15 cellular contexts compared by ENCODE assay signal in the genomic region with DNA sequence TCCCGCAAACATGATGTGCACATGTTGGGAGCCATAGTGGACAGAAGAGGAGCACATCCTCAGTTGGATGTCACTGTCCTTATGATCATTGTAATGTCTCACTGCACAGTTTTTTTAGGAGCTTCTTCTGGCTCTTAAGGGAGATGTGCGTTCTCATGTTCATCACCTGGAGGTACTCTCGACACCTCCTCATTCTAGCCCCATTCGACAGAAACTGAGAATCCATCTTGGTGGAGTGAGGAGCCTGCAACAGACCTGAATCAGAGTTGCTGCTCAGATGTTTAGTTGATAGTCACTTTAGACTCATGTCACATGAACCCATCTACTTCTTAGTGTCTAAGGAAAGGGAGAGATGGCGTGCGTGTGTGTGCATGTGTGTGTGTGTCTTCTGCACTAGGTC. TPM values are rescaled to one million over a fixed set of nuclear protein-coding genes. Genes with fewer than 3 reads are reported as not detected.
DNase-seq lines count a peak whose midpoint lies in the region; ATAC-seq, FAIRE-seq and TF ChIP-seq lines count a peak whose summit lies in the region.
"Had no signal": no experiment of that assay in that cellular context is flagged by ENCODE, and none has a peak within 500 bp of the region (broad histone marks: within the 10 kb centered on the region; RNA-seq: fewer than 3 reads in every experiment).

No MANE protein-coding gene starts in this region.

- no peaks in the 10 kb centered on the region for H3K36me3 ChIP-seq in HepG2 (replicated peaks in 1 of 2; ENCODE audit: control insufficient read depth in 1 of 2, insufficient read depth in 2 of 2, low read length in 2 of 2)
- H3K36me3 ChIP-seq in right lobe of liver: no peaks in the 10 kb centered on the region
- no peaks in the 10 kb centered on the region for H3K36me3 ChIP-seq in MM.1S (replicated peaks; ENCODE audit: insufficient read depth, low read length)
- H3K36me3 ChIP-seq in K562 (ENCODE audit: control insufficient read depth, insufficient read depth, low read length): no peaks in the 10 kb centered on the region
- H3K36me3 ChIP-seq: SJCRH30 had no signal

- H4K20me1 ChIP-seq in HepG2 (ENCODE audit: insufficient read depth, low read length): no peaks in the 10 kb centered on the region; the same call in 1 of the 2 replicates
- no peaks in the 10 kb centered on the region for H4K20me1 ChIP-seq in MM.1S (ENCODE audit: insufficient read depth, low read length)
- peaks cover 9% of the 10 kb centered on the region for H4K20me1 ChIP-seq in K562 (replicated peaks; ENCODE audit: control insufficient read depth, insufficient read depth, low read length)

- BruUV-seq in HepG2 (replicated peaks; lab: Mats Ljungman, UMichigan) (no TSS peak), K562 (replicated peaks; lab: Mats Ljungman, UMichigan) (no TSS peak)

- no peak for TF ChIP-seq RAD21 in HepG2 (CRISPR knock-in tag; IDR thresholded peaks at IDR 0.05)
- TF ChIP-seq RAD21 in K562 (CRISPR knock-in tag; conservative IDR thresholded peaks at IDR 0.05 in 1 of 2, IDR thresholded peaks at IDR 0.05 in 1 of 2): no peak

- CTCF ChIA-PET in HepG2 (lab: Yijun Ruan, JAX; ENCODE audit: low intra/inter-chr PET ratio, low total read pairs) (interaction anchor here (1.3 to 2.7 kb wide), 4 partner anchors 90 to 336 kb away, joined by 5 to 16 read pairs (median 11); no protein-coding TSS in a partner anchor), K562 (lab: Yijun Ruan, JAX; ENCODE audit: low intra/inter-chr PET ratio) (interaction anchor here (1.3 to 3.8 kb wide), 5 partner anchors 90 to 284 kb away, joined by 3 to 21 read pairs (median 4); no protein-coding TSS in a partner anchor), GM10248 (lab: Yijun Ruan, JAX) (interaction anchor here (0.9 to 5.6 kb wide), 27 partner anchors 8 to 497 kb away, joined by 3 to 59 read pairs (median 5); partner anchors contain the start of genes BLOC1S5 and EEF1E1)

- no peak for TF ChIP-seq CTCF in HepG2 (CRISPR knock-in tag; IDR thresholded peaks at IDR 0.05)
- no peak for TF ChIP-seq CTCF in right lobe of liver (IDR thresholded peaks at IDR 0.05)
- no peak for TF ChIP-seq CTCF in MM.1S (IDR thresholded peaks at IDR 0.05; ENCODE audit: low read length)
- TF ChIP-seq CTCF in K562 (IDR thresholded peaks at IDR 0.05 in 2 of 3, conservative IDR thresholded peaks at IDR 0.05 in 1 of 3; ENCODE audit: insufficient read depth in 2 of 3, low read depth in 1 of 3, low read length in 3 of 3): no peak
- TF ChIP-seq CTCF in GM10248 (IDR thresholded peaks at IDR 0.05; ENCODE audit: control extremely low read depth, extremely low read depth, low read depth, missing control alignments): no peak

- FAIRE-seq in HepG2 (lab: Jason Lieb, UNC) (no peak), K562 (lab: Jason Lieb, UNC) (peak; percentile 58)
- FAIRE-seq: A204.1, RCC 7860 had no signal

- H3F3A ChIP-seq in MM.1S (ENCODE audit: insufficient read depth, low read length): no peaks in the 10 kb centered on the region

- no peak overlapping the region for H3K9ac ChIP-seq in HepG2 (ENCODE audit: insufficient read depth, low read depth, low read length)
- H3K9ac ChIP-seq in MM.1S (ENCODE audit: low read length): no peak overlapping the region
- H3K9ac ChIP-seq in K562 (ENCODE audit: insufficient read depth in 1 of 2, low read depth in 2 of 2, low read length in 2 of 2): no peak overlapping the region

- in situ Hi-C loops in HepG2 (cut with HindIII; ENCODE audit: extremely low pct_ligation_motif_present, low pct_unique_long_range_greater_than_20kb) (loop anchor here (10.0 kb wide), 1 partner anchor 341 kb away; the partner anchor contains the start of gene BLOC1S5), K562 (cut with MboI) (no loop called here)

- TF ChIP-seq EP300 in HepG2 (IDR thresholded peaks at IDR 0.05; ENCODE audit: low read depth in 2 of 2, low read length in 2 of 2) (no peak), HepG2 (CRISPR knock-in tag; IDR thresholded peaks at IDR 0.05; ENCODE audit: borderline replicate concordance) (no peak), K562 (IDR thresholded peaks at IDR 0.05; ENCODE audit: low read length) (no peak)

- TF ChIP-seq POLR2A in HepG2 (IDR thresholded peaks at IDR 0.05; ENCODE audit: insufficient read depth in 1 of 2, low read depth in 2 of 2, low read length in 2 of 2) (no peak), right lobe of liver (IDR thresholded peaks at IDR 0.05) (no peak), K562 (conservative IDR thresholded peaks at IDR 0.05) (peak; percentile 75)

- H3K27me3 ChIP-seq in HepG2 (ENCODE audit: control insufficient read depth in 1 of 2, insufficient read depth in 2 of 2, low read length in 2 of 2) (peaks cover 16 to 50% of the 10 kb centered on the region in 2 experiments; a peak in 4 of 5 replicates), right lobe of liver (no peaks in the 10 kb centered on the region), MM.1S (replicated peaks; ENCODE audit: insufficient read depth, low read length) (peaks cover 32% of the 10 kb centered on the region), K562 (ENCODE audit: control insufficient read depth in 2 of 2, insufficient read depth in 2 of 2, low read length in 2 of 2) (peaks cover 32 to 40% of the 10 kb centered on the region in 2 experiments)

- POLR2A ChIA-PET in HepG2 (lab: Yijun Ruan, JAX): interaction anchor here (1.1 kb wide), 1 partner anchor 341 kb away, joined by 3 read pairs; the partner anchor contains the start of gene BLOC1S5
- POLR2A ChIA-PET in K562 (lab: Yijun Ruan, JAX): interaction anchor here (0.6 to 1.4 kb wide), 3 partner anchors 26 to 482 kb away, joined by 3 to 4 read pairs (median 4); no protein-coding TSS in a partner anchor
- POLR2A ChIA-PET in GM10248 (lab: Yijun Ruan, JAX): no interaction called here

- H3K27ac ChIP-seq in HepG2 (ENCODE audit: extremely low read length, insufficient read depth, low read length) (no peak overlapping the region), right lobe of liver (no peak overlapping the region), MM.1S (ENCODE audit: low read length) (no peak overlapping the region), K562 (ENCODE audit: extremely low read depth, low read depth, low read length) (no peak overlapping the region)
- H3K27ac ChIP-seq: SJCRH30 had no signal

- H3K9me3 ChIP-seq in HepG2 (ENCODE audit: low read length): no peaks in the 10 kb centered on the region
- no peaks in the 10 kb centered on the region for H3K9me3 ChIP-seq in right lobe of liver
- no peaks in the 10 kb centered on the region for H3K9me3 ChIP-seq in MM.1S (replicated peaks; ENCODE audit: insufficient read depth, low read length)
- no peaks in the 10 kb centered on the region for H3K9me3 ChIP-seq in K562 (replicated peaks; ENCODE audit: control insufficient read depth, insufficient read depth, low read depth, low read length)
- H3K9me3 ChIP-seq: SJCRH30 had no signal

- intact Hi-C loops in HepG2 (cut with micrococcal nuclease; ENCODE audit: unreplicated experiment) (loop anchor here (1.0 to 10.0 kb wide), 5 partner anchors 90 to 491 kb away; no protein-coding TSS in a partner anchor), right lobe of liver (cut with DNase I) (no loop called here), K562 (cut with micrococcal nuclease) (loop anchor here (2.0 to 5.0 kb wide), 4 partner anchors 89 to 494 kb away; partner anchors contain the start of gene BLOC1S5)

- H3K9me1 ChIP-seq in K562 (ENCODE audit: control insufficient read depth, insufficient read depth, low read length): no peaks in the 10 kb centered on the region

- WGBS in HepG2 (ENCODE audit: low lambda C conversion rate): 55% methylated on average over 6 of the region's 6 CpGs
- 79% methylated on average over 2 of the region's 6 CpGs for WGBS in right lobe of liver (ENCODE audit: insufficient coverage, low coverage, low lambda C conversion rate, missing lambda C conversion rate)
- WGBS in K562 (ENCODE audit: insufficient coverage, low coverage, missing lambda C conversion rate): 7% methylated on average over 6 of the region's 6 CpGs

- ATAC-seq in HepG2 (no peak), right lobe of liver (no peak), K562 (no peak), HG03432 (IDR thresholded peaks at IDR 0.05; ENCODE audit: unreplicated experiment) (no peak)

- H3K4me3 ChIP-seq in HepG2 (replicated peaks in 1 of 3; ENCODE audit: insufficient read depth in 1 of 3, low read depth in 2 of 3, low read length in 3 of 3) (no peak overlapping the region), right lobe of liver (no peak overlapping the region), MM.1S (ENCODE audit: low read length) (no peak overlapping the region), K562 (no peak overlapping the region)
- H3K4me3 ChIP-seq: SJCRH30 had no signal

- H2AFZ ChIP-seq in HepG2 (ENCODE audit: low read length) (no peak overlapping the region), MM.1S (ENCODE audit: low read length) (no peak overlapping the region), K562 (ENCODE audit: low read depth, low read length) (no peak overlapping the region)

- H3K9me2 ChIP-seq in MM.1S (replicated peaks; ENCODE audit: insufficient read depth, low read length): no peaks in the 10 kb centered on the region

- H3K79me2 ChIP-seq in HepG2 (ENCODE audit: insufficient read depth, low read length): no peaks in the 10 kb centered on the region
- peaks cover 30% of the 10 kb centered on the region for H3K79me2 ChIP-seq in MM.1S (ENCODE audit: low read length)
- no peaks in the 10 kb centered on the region for H3K79me2 ChIP-seq in K562 (ENCODE audit: control insufficient read depth, insufficient read depth, low read length)

- H3K4me1 ChIP-seq in HepG2 (ENCODE audit: insufficient read depth, low read length): peaks cover 28% of the 10 kb centered on the region
- peaks cover 0 to 30% (median 0%) of the 10 kb centered on the region in 4 donors for H3K4me1 ChIP-seq in right lobe of liver
- peaks cover 17% of the 10 kb centered on the region for H3K4me1 ChIP-seq in MM.1S (ENCODE audit: low read length)
- H3K4me1 ChIP-seq in K562 (replicated peaks in 1 of 2; ENCODE audit: control insufficient read depth in 2 of 2, insufficient read depth in 2 of 2, low read length in 2 of 2): peaks cover 0 to 28% of the 10 kb centered on the region in 2 experiments; a peak in 3 of 5 replicates
- H3K4me1 ChIP-seq: SJCRH30 had no signal

- H3K4me2 ChIP-seq in HepG2 (ENCODE audit: low read depth, low read length) (no peak overlapping the region), MM.1S (ENCODE audit: low read depth, low read length) (peak overlapping the region; percentile 38; the same call in 1 of the 2 replicates), K562 (ENCODE audit: insufficient read depth, low read length) (no peak overlapping the region)

- DNase-seq in HepG2 (ENCODE audit: low spot score) (no peak), right lobe of liver (no peak), MM.1S (no peak), K562 (ENCODE audit: extremely low read depth in 1 of 4, low spot score in 3 of 4) (no peak), Kasumi-1 (lab: John Stamatoyannopoulos, UW) (no peak), GM10248 (ENCODE audit: extremely low spot score) (no peak)
- DNase-seq: DMS79, GOT3, NCI-H1048 had no signal

RNA-seq across cellular contexts. Expression of gene BMP6, which starts 2.3 kb away (rescaled TPM):
- total RNA-seq in HepG2 (2016; rRNA removed; fragmentation: Illumina TruSeq; extraction: Trizol) (0.09 TPM in 1 of 2 replicates, not detected in the other), right lobe of liver (1 to 10 TPM; 1.8 to 4.4 (median 2.6) TPM), K562 (2014; rRNA removed) (not detected in 2 replicates), K562 (2014; rRNA removed; fragmentation: Illumina TruSeq; extraction: Trizol) (0.10 TPM in 1 of 2 replicates, not detected in the other), K562 (2015; rRNA removed; fragmentation: Illumina TruSeq; extraction: Trizol) (0.07 and 0.15 TPM in 2 replicates), K562 (2021) (0.07 and 0.13 TPM in 2 replicates)
- not detected in 2 replicates for total RNA-seq in HepG2 (2016; cell fraction: cytosol; rRNA removed; fragmentation: Illumina TruSeq; extraction: Trizol; ENCODE audit: low read depth)
- total RNA-seq in HepG2 (2016; cell fraction: insoluble cytoplasmic fraction; rRNA removed; fragmentation: Illumina TruSeq; extraction: Trizol): not detected in 2 replicates
- not detected in 2 replicates for total RNA-seq in HepG2 (2016; cell fraction: membrane; rRNA removed; fragmentation: Illumina TruSeq; extraction: Trizol)
- not detected in 2 replicates for total RNA-seq in HepG2 (2016; cell fraction: nucleus; rRNA removed; fragmentation: Illumina TruSeq; extraction: Trizol)
- polyA plus RNA-seq in HepG2 (2011; rRNA removed) (0.14 and 0.18 TPM in 2 replicates), K562 (2011; rRNA removed) (0.04 and 0.15 TPM in 2 replicates), K562 (2014; fragmentation: Illumina TruSeq; extraction: Trizol) (0.10 TPM in 2 replicates), K562 (2014; fragmentation: Nextera tagmentation; extraction: Ambion mirVana) (under 1 TPM in 1 of 2 experiments, not detected in 1; 0.01 TPM), K562 (2014; rRNA removed) (0.05 and 0.22 TPM in 2 replicates)
- 0.11 and 0.17 TPM in 2 replicates for polyA plus RNA-seq in HepG2 (2011; cell fraction: cytosol; rRNA removed)
- 0.10 and 0.13 TPM in 2 replicates for polyA plus RNA-seq in HepG2 (2011; cell fraction: nucleus; rRNA removed)
- polyA plus RNA-seq in HepG2 (2012): 0.07 and 0.41 TPM in 2 replicates
- not detected in 2 replicates for polyA plus RNA-seq in HepG2 (2016; cell fraction: cytosol; fragmentation: Illumina TruSeq; extraction: Trizol; ENCODE audit: low read depth)
- polyA plus RNA-seq in HepG2 (2016; cell fraction: insoluble cytoplasmic fraction; fragmentation: Illumina TruSeq; extraction: Trizol; ENCODE audit: low read depth): not detected in 2 replicates
- not detected in 2 replicates for polyA plus RNA-seq in HepG2 (2016; cell fraction: membrane; fragmentation: Illumina TruSeq; extraction: Trizol; ENCODE audit: low read depth)
- not detected in 2 replicates for polyA plus RNA-seq in HepG2 (2016; cell fraction: nucleus; fragmentation: Illumina TruSeq; extraction: Trizol; ENCODE audit: insufficient read depth, low read depth)
- 0.54 and 62.0 TPM in 2 replicates for polyA minus RNA-seq in HepG2 (2011; rRNA and poly(A)+ RNA removed; ENCODE audit: low replicate concordance)
- 0.30 and 0.35 TPM in 2 replicates for polyA minus RNA-seq in HepG2 (2011; cell fraction: cytosol; rRNA and poly(A)+ RNA removed)
- polyA minus RNA-seq in HepG2 (2011; cell fraction: nucleus; rRNA and poly(A)+ RNA removed): 0.25 and 0.39 TPM in 2 replicates
- not detected in 2 replicates for total RNA-seq in K562 (2011; cell fraction: chromatin; rRNA removed; ENCODE audit: low replicate concordance)
- 0.17 TPM in 1 of 2 replicates, not detected in the other for total RNA-seq in K562 (2011; cell fraction: nucleolus; rRNA removed)
- total RNA-seq in K562 (2011; cell fraction: nucleoplasm; rRNA removed): not detected in 2 replicates
- polyA plus RNA-seq in K562 (2011; cell fraction: cytosol; rRNA removed): 0.06 and 0.21 TPM in 2 replicates
- 0.06 TPM in 1 of 2 replicates, not detected in the other for polyA plus RNA-seq in K562 (2011; cell fraction: nucleus; rRNA removed)
- 0.13 and 0.26 TPM in 2 replicates for polyA plus RNA-seq in K562 (2012)
- polyA minus RNA-seq in K562 (2011; rRNA and poly(A)+ RNA removed): 0.07 and 0.36 TPM in 2 replicates
- polyA minus RNA-seq in K562 (2011; cell fraction: cytosol; rRNA and poly(A)+ RNA removed): 1.1 TPM in 1 of 2 replicates, not detected in the other
- 0.13 and 0.22 TPM in 2 replicates for polyA minus RNA-seq in K562 (2011; cell fraction: nucleus; rRNA and poly(A)+ RNA removed)
- total RNA-seq: M059J had no signal
- polyA plus RNA-seq: CD14-positive monocyte had no signal

Comparison
In these comparisons a context has a peak if more than half of its experiments do, and no peak if none do; other contexts are left out.
1. intact Hi-C loops: an anchor here in HepG2 (1.0 to 10.0 kb wide) and K562 (2.0 to 5.0 kb wide); none called in right lobe of liver.
2. Of the 241 proteins assayed by ChIP-seq in both HepG2 and K562: peak only in HepG2: none; only in K562: GTF2F1, POLR2A, POLR2AphosphoS5, SNAPC5 and TBP; in both: none; in neither: 234; mixed calls (peak in some experiments, not most) for 2.